8 cellular contexts compared by ENCODE assay signal in the genomic region with DNA sequence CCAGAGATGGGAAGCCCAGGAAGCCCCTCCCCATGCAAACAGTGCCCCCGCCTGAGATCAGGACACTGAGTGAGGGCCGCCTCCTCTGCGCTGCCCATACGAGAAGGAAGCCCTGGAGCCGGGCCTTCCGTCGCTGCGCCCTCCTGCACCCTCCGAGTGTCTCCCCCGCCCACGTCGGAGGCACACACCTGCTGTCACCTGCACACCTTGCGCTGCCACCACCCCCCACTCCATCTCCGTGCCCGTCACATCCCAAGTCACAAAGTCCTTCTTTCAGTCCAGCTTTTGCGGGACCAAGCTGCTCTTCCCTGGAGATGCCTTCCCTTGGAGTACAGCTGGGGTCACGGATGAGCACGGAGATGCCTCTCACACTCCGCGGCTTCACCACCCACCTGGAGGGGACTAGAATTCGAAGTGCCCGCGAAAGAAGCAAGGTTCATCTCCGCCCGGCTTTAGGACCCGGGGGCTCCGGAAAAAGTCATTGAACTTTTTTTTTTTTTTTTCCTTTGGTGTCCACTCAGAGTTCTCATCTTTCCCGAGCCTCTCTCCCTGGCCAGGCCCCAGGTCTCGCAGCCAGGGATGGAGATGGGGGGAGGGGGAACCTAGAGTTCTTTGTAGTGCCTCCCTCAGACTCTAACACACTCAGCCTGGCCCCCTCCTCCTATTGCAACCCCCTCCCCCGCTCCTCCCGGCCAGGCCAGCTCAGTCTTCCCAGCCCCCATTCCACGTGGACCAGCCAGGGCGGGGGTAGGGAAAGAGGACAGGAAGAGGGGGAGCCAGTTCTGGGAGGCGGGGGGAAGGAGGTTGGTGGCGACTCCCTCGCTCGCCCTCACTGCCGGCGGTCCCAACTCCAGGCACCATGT. TPM values are rescaled to one million over a fixed set of nuclear protein-coding genes. Genes with fewer than 3 reads are reported as not detected.
DNase-seq lines count a peak whose midpoint lies in the region; ATAC-seq, FAIRE-seq and TF ChIP-seq lines count a peak whose summit lies in the region.

FKBP10 (plus strand) TSS at position 829 of the 863 bp plus-strand sequence; CDS start at position 860, 31 bp downstream.

- H3K4ac ChIP-seq in trophoblast cell (ENCODE audit: low read depth, low read length) = peak within 1 kb of the TSS; percentile 80

- H3K18ac ChIP-seq in trophoblast cell (ENCODE audit: low read length) = peak within 1 kb of the TSS; percentile 80

- H2AFZ ChIP-seq in trophoblast cell (ENCODE audit: insufficient read depth, low read length, poor library complexity) = peak within 1 kb of the TSS; percentile 57

- H3K27ac ChIP-seq in SJCRH30 (peak within 1 kb of the TSS; percentile 53), right atrium auricular region (peak within 1 kb of the TSS; percentile 76 to 82), trophoblast cell (ENCODE audit: low read depth, low read length) (peak within 1 kb of the TSS; percentile 51)

- in situ Hi-C loops in astrocyte of the cerebellum (cut with HindIII; ENCODE audit: low sequenced_read_pairs) = no loop called here

- H3K23ac ChIP-seq in trophoblast cell (ENCODE audit: low read length) = no peak within 1 kb of the TSS

- H3K9ac ChIP-seq in trophoblast cell (ENCODE audit: low read length) = peak within 1 kb of the TSS; percentile 28

- H2BK5ac ChIP-seq in trophoblast cell (ENCODE audit: low read depth, low read length, poor library complexity) = peak within 1 kb of the TSS; percentile 78

- H3K79me2 ChIP-seq in trophoblast cell (ENCODE audit: control insufficient read depth, insufficient read depth, low read length, poor library complexity) = peaks cover 11% of the 10 kb centered on the region

- no CpG with 5 or more reads among the region's 39 CpGs for WGBS in trophoblast cell (ENCODE audit: extremely low coverage, insufficient coverage, insufficient read length)

- peak within 1 kb of the TSS; percentile 77 for H4K8ac ChIP-seq in trophoblast cell (ENCODE audit: low read depth, low read length)

- FAIRE-seq in HTR-8/SVneo (lab: Jason Lieb, UNC) = peak; percentile 89

- no peak for ATAC-seq in HG03520 (IDR thresholded peaks at IDR 0.05; ENCODE audit: unreplicated experiment)
- ATAC-seq in HG02981 (IDR thresholded peaks at IDR 0.05; ENCODE audit: unreplicated experiment) = no peak

- peak within 1 kb of the TSS; percentile 83 for H4K91ac ChIP-seq in trophoblast cell (ENCODE audit: low read depth, low read length)

- peaks cover 21% of the 10 kb centered on the region for H3K79me1 ChIP-seq in trophoblast cell (ENCODE audit: low read length)

- no peaks in the 10 kb centered on the region for H3K4me1 ChIP-seq in SJCRH30
- H3K4me1 ChIP-seq in right atrium auricular region = peaks cover 0 to 49% of the 10 kb centered on the region in 2 donors
- H3K4me1 ChIP-seq in trophoblast cell (ENCODE audit: control insufficient read depth in 1 of 2, insufficient read depth in 2 of 2, low read length in 2 of 2) = peaks cover 14 to 19% of the 10 kb centered on the region in 2 experiments

- H3K27me3 ChIP-seq in SJCRH30 (no peaks in the 10 kb centered on the region), right atrium auricular region (no peaks in the 10 kb centered on the region), trophoblast cell (ENCODE audit: insufficient read depth, low read length) (no peaks in the 10 kb centered on the region)

- peak within 1 kb of the TSS; percentile 74 for H2AK5ac ChIP-seq in trophoblast cell (ENCODE audit: low read length)

- 0 out of 2 replicates have a peak, but pooled peaks cover 3% of the 10 kb centered on the region for H3K36me3 ChIP-seq in SJCRH30
- H3K36me3 ChIP-seq in right atrium auricular region = no peaks in the 10 kb centered on the region
- H3K36me3 ChIP-seq in trophoblast cell (ENCODE audit: control insufficient read depth in 1 of 2, insufficient read depth in 2 of 2, low read length in 2 of 2) = peaks cover 0 to 6% of the 10 kb centered on the region in 2 experiments

- H2BK120ac ChIP-seq in trophoblast cell (ENCODE audit: insufficient read depth, low read length, poor library complexity) = peak within 1 kb of the TSS; percentile 72

- peak within 1 kb of the TSS; percentile 74 for H3K4me2 ChIP-seq in trophoblast cell (ENCODE audit: low read length)

- H4K12ac ChIP-seq in trophoblast cell (ENCODE audit: low read depth, low read length) = peak within 1 kb of the TSS; percentile 76

- peak within 1 kb of the TSS; percentile 53 for H2BK12ac ChIP-seq in trophoblast cell (ENCODE audit: low read length)

- peak; percentile 96 for DNase-seq in ELF-1 (ENCODE audit: low read depth, low spot score)
- DNase-seq in HTR-8/SVneo (ENCODE audit: insufficient read length, low spot score) = peak; percentile 94
- DNase-seq in SJCRH30 = peak; percentile 87 to 88
- peak; percentile 74 for DNase-seq in astrocyte of the cerebellum (ENCODE audit: low read depth)
- DNase-seq in right atrium auricular region (ENCODE audit: low spot score) = no peak
- peak; percentile 39 to 81 for DNase-seq in trophoblast cell

- H3K9me3 ChIP-seq in SJCRH30 (replicated peaks) = no peaks in the 10 kb centered on the region
- H3K9me3 ChIP-seq in right atrium auricular region = no peaks in the 10 kb centered on the region
- H3K9me3 ChIP-seq in trophoblast cell (ENCODE audit: insufficient read depth, low read depth, low read length) = no peaks in the 10 kb centered on the region

- H3K4me3 ChIP-seq in SJCRH30 = peak within 1 kb of the TSS; percentile 72
- H3K4me3 ChIP-seq in astrocyte of the cerebellum (ENCODE audit: low read depth, low read length) = peak within 1 kb of the TSS; percentile 89
- H3K4me3 ChIP-seq in right atrium auricular region = peak within 1 kb of the TSS; percentile 68 to 83
- H3K4me3 ChIP-seq in trophoblast cell (ENCODE audit: low read depth, low read length) = peak within 1 kb of the TSS; percentile 89

- H3K14ac ChIP-seq in trophoblast cell (ENCODE audit: low read length) = peak within 1 kb of the TSS; percentile 75

- no peak for TF ChIP-seq CTCF in astrocyte of the cerebellum (IDR thresholded peaks at IDR 0.05; ENCODE audit: low read depth, low read length, missing control alignments)
- no peak for TF ChIP-seq CTCF in right atrium auricular region (IDR thresholded peaks at IDR 0.05)

RNA-seq across cellular contexts. Expression of gene FKBP10, which starts in this region (rescaled TPM):
- 61.4 and 72.2 TPM in 2 replicates for total RNA-seq in SJCRH30 (2014; rRNA removed; shearing (Covaris generic))
- total RNA-seq in right atrium auricular region = 10 to 100 TPM; 24.7 to 35.1 TPM
- 181 and 187 TPM in 2 replicates for polyA plus RNA-seq in trophoblast cell (2013)
